ENCODE assay signal across 8 cellular contexts in the genomic region with DNA sequence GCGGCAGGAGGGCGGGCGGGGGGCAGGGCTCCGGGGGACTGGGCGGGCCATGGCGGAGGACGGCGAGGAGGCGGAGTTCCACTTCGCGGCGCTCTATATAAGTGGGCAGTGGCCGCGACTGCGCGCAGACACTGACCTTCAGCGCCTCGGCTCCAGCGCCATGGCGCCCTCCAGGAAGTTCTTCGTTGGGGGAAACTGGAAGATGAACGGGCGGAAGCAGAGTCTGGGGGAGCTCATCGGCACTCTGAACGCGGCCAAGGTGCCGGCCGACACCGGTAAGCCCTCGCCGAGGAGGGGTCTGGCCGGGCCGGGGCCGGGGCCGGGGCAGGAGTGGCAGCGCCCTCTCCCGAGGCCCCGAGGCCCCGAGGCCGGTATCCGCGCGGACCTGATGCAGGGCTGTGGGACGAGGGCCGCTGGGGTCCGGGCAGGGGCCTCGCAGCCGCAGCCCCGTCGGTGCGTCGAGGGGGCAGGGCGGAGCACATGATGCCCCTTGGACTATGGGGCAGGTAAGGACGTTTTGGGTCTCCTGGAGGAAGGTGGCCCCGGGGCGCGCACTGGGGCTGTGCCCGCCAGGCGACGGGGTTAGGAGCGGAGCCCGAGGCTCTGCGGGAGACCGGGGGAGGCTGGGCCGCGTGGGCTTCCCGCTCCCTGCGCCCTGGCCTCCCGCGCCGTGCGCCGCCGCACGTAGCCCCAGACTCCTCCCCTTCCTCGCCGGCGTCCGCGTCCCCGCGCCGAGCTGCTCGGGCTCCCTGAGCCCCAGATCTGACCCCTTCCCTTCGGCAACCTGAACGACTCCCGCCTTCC. TPM values are rescaled to one million over a fixed set of nuclear protein-coding genes. Genes with fewer than 3 reads are reported as not detected.
DNase-seq lines count a peak whose midpoint lies in the region; ATAC-seq lines count a peak whose summit lies in the region.

A gene (plus strand): TSS at position 125 of the 804 bp plus-strand sequence. CDS start 36 bp downstream, at position 161.

- no peaks in the 10 kb centered on the region for H3K36me3 ChIP-seq in endocrine pancreas (ENCODE audit: control insufficient read depth, insufficient read depth, low read length)
- peaks cover 10% of the 10 kb centered on the region for H3K36me3 ChIP-seq in mesendoderm (ENCODE audit: control insufficient read depth, insufficient read depth, low read length)

- peak; percentile 67 to 73 for DNase-seq in AML-193 (lab: John Stamatoyannopoulos, UW)
- peak; percentile 77 for DNase-seq in NCI-H82 treated with DMSO at 0.1 percent for 48 hours (lab: John Stamatoyannopoulos, UW; ENCODE audit: unreplicated experiment)
- peak; percentile 87 for DNase-seq in activated CD8-positive, alpha-beta memory T cell treated with anti-CD3 and anti-CD28 coated beads, Interleukin-2, amount 10 ng/mL, durations not matched to agents 7 days and 5 days
- DNase-seq in mesendoderm = peak; percentile 80
- peak; percentile 70 for DNase-seq in stimulated activated CD8-positive, alpha-beta memory T cell treated with anti-CD3 and anti-CD28 coated beads, Interleukin-12 subunit alpha, Interleukin-12 subunit beta, amount 100 ng/mL, for 4 hours (ENCODE audit: low read depth)

- H2AK5ac ChIP-seq in mesendoderm (ENCODE audit: low read length) = peak within 1 kb of the TSS; percentile 55

- H3K79me2 ChIP-seq in mesendoderm (ENCODE audit: control insufficient read depth, insufficient read depth, low read length) = peaks cover 17% of the 10 kb centered on the region

- peak within 1 kb of the TSS; percentile 99 for H3K4me2 ChIP-seq in mesendoderm (ENCODE audit: low read length)

- H3K27me3 ChIP-seq in endocrine pancreas (ENCODE audit: control insufficient read depth, insufficient read depth, low read length) (no peaks in the 10 kb centered on the region), mesendoderm (ENCODE audit: insufficient read depth, low read length, poor library complexity) (no peaks in the 10 kb centered on the region)

- H2BK120ac ChIP-seq in mesendoderm (ENCODE audit: low read depth, low read length) = no peak within 1 kb of the TSS

- H4K8ac ChIP-seq in mesendoderm (ENCODE audit: low read depth, low read length) = peak within 1 kb of the TSS; percentile 7

- WGBS in mesendoderm (ENCODE audit: extremely low coverage, insufficient coverage, low lambda C conversion rate) = no CpG with 5 or more reads among the region's 87 CpGs

- peaks cover 61% of the 10 kb centered on the region for H3K36me3 Mint-ChIP-seq in activated CD8-positive, alpha-beta memory T cell treated with anti-CD3 and anti-CD28 coated beads, Interleukin-2, amount 10 ng/mL, durations not matched to agents 7 days and 5 days

- H3K27ac Mint-ChIP-seq in activated CD8-positive, alpha-beta memory T cell treated with anti-CD3 and anti-CD28 coated beads, Interleukin-2, amount 10 ng/mL, durations not matched to agents 7 days and 5 days = peak within 1 kb of the TSS; percentile 90

- peak within 1 kb of the TSS; percentile 98 for H3K4me3 Mint-ChIP-seq in activated CD8-positive, alpha-beta memory T cell treated with anti-CD3 and anti-CD28 coated beads, Interleukin-2, amount 10 ng/mL, durations not matched to agents 7 days and 5 days

- H3K4me3 ChIP-seq in endocrine pancreas (ENCODE audit: control insufficient read depth, insufficient read depth, low read length) (peak within 1 kb of the TSS; percentile 52), mesendoderm (ENCODE audit: low read length) (peak within 1 kb of the TSS; percentile 93)

- peaks cover 15% of the 10 kb centered on the region for H3K79me1 ChIP-seq in mesendoderm (ENCODE audit: low read length)

- H3K9me3 ChIP-seq in endocrine pancreas (ENCODE audit: control insufficient read depth, low read length) = no peaks in the 10 kb centered on the region

- peak within 1 kb of the TSS; percentile 91 for H3K23ac ChIP-seq in mesendoderm (ENCODE audit: low read length)

- no peak within 1 kb of the TSS for H2BK15ac ChIP-seq in mesendoderm (replicated peaks; ENCODE audit: low read depth)

- H3K27ac ChIP-seq in mesendoderm (ENCODE audit: low read depth, low read length) = peak within 1 kb of the TSS; percentile 82

- H3K4ac ChIP-seq in mesendoderm (ENCODE audit: low read depth, low read length) = peak within 1 kb of the TSS; percentile 83

- peak within 1 kb of the TSS; percentile 91 for H3K18ac ChIP-seq in mesendoderm (ENCODE audit: low read length)

- H3K27me3 Mint-ChIP-seq in activated CD8-positive, alpha-beta memory T cell treated with anti-CD3 and anti-CD28 coated beads, Interleukin-2, amount 10 ng/mL, durations not matched to agents 7 days and 5 days = no peaks in the 10 kb centered on the region

- ATAC-seq in GM19043 (IDR thresholded peaks at IDR 0.05; ENCODE audit: low read depth, unreplicated experiment) = peak; percentile 54
- peak; percentile 66 for ATAC-seq in HG03354 (IDR thresholded peaks at IDR 0.05; ENCODE audit: poor library complexity, severe bottlenecking, unreplicated experiment)
- ATAC-seq in activated CD8-positive, alpha-beta memory T cell treated with anti-CD3 and anti-CD28 coated beads, Interleukin-2, amount 10 ng/mL, durations not matched to agents 7 days and 5 days = peak; percentile 71

- peak within 1 kb of the TSS; percentile 97 for H3K56ac ChIP-seq in mesendoderm (ENCODE audit: low read length)

- CTCF ChIA-PET in activated CD8-positive, alpha-beta memory T cell treated with anti-CD3 and anti-CD28 coated beads, Interleukin-2, amount 10 ng/mL, durations not matched to agents 7 days and 5 days (lab: Charles Lee) = interaction anchor here (0.8 to 4.9 kb wide), 15 partner anchors 14 to 245 kb away, joined by 3 to 55 read pairs (median 6); a partner anchor contains a TSS

- no peaks in the 10 kb centered on the region for H3K9me3 Mint-ChIP-seq in activated CD8-positive, alpha-beta memory T cell treated with anti-CD3 and anti-CD28 coated beads, Interleukin-2, amount 10 ng/mL, durations not matched to agents 7 days and 5 days (ENCODE audit: low read depth)

- no peak within 1 kb of the TSS for H4K5ac ChIP-seq in mesendoderm (ENCODE audit: low read length)

- H3K9ac ChIP-seq in endocrine pancreas (ENCODE audit: control insufficient read depth, insufficient read depth, low read length) = peak within 1 kb of the TSS; percentile 78
- H3K9ac ChIP-seq in mesendoderm (ENCODE audit: low read length) = peak within 1 kb of the TSS; percentile 100

- peak within 1 kb of the TSS; percentile 81 for H2BK5ac ChIP-seq in mesendoderm (ENCODE audit: low read length)

- H3K4me1 ChIP-seq in endocrine pancreas (ENCODE audit: control insufficient read depth, insufficient read depth, low read length) (no peaks in the 10 kb centered on the region), mesendoderm (ENCODE audit: control insufficient read depth, low read depth, low read length) (peaks cover 5% of the 10 kb centered on the region)

- H3K4me1 Mint-ChIP-seq in activated CD8-positive, alpha-beta memory T cell treated with anti-CD3 and anti-CD28 coated beads, Interleukin-2, amount 10 ng/mL, durations not matched to agents 7 days and 5 days = peaks cover 47% of the 10 kb centered on the region

RNA-seq across cellular contexts. Expression of the gene that starts here (rescaled TPM):
- total RNA-seq in activated CD8-positive, alpha-beta memory T cell treated with anti-CD3 and anti-CD28 coated beads, Interleukin-2, amount 10 ng/mL, durations not matched to agents 7 days and 5 days = 1,000 to 10,000 TPM; 1,086 to 1,277 TPM
- 727 TPM for polyA plus RNA-seq in mesendoderm (2013, experiment 1 of 2)
- 759 TPM for polyA plus RNA-seq in mesendoderm (2013, experiment 2 of 2)

Comparison
In these comparisons a context has a peak if more than half of its experiments do, and no peak if none do; other contexts are left out.
1. Peak in every context shown above with its lines: DNase-seq, ATAC-seq, H3K4me3 ChIP-seq and H3K27ac ChIP-seq.